In the genomic region with DNA sequence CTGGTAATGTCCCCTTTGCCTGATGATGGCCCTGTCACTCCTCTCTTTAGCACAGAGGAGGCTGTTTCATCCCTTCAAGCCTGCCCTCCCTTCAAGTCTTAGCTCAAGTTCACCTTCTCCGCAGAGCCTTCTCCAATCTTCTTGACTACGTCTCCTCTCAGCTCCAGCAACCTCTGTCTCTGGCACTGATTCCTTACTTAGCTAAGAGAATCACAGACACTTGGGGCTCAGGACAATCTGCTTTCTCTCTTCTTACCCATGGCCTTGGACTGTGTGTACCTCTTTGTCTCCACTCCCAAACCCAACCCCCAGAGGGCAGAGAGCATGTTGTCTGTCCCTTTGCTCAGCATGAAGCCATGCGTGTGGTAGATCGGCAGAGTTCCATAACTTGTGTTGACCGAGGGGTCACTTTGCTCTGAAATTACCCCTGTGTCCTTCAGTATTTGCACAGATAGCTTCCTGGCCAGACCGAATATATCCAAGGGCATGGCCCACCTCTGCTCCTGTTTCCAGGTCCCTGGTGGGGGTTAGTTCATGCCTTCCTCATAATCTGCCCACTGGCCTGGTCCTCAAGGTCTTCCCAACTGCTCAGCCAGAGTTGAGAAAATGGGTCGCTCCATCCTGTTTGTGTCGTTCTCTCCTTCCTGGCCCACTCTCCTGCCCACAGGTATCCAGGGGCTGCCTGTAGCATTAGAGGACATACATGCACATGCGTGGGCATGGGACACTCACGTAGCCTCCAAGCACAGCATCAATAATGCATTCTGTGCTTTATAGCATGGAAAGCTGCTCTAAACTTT, we compare ENCODE assay signal across 18 cellular contexts. TPM values are rescaled to one million over a fixed set of nuclear protein-coding genes. Genes with fewer than 3 reads are reported as not detected.
DNase-seq lines count a peak whose midpoint lies in the region; ATAC-seq, FAIRE-seq and TF ChIP-seq lines count a peak whose summit lies in the region.
"Had no signal": no experiment of that assay in that cellular context is flagged by ENCODE, and none has a peak within 500 bp of the region (broad histone marks: within the 10 kb centered on the region; RNA-seq: fewer than 3 reads in every experiment).

No MANE protein-coding gene starts in this region.

- POLR2A ChIA-PET in HEK293 (lab: Yijun Ruan, JAX) (no interaction called here), K562 (lab: Yijun Ruan, JAX) (interaction anchor here (0.6 to 0.7 kb wide), 2 partner anchors 13 to 30 kb away, joined by 3 read pairs; no protein-coding TSS in a partner anchor)

- intact Hi-C loops in K562 (cut with micrococcal nuclease), result no loop called here
- intact Hi-C loops in posterior vena cava (cut with DNase I), result no loop called here

- H4K20me1 ChIP-seq in K562 (replicated peaks; ENCODE audit: control insufficient read depth, insufficient read depth, low read length), result no peaks in the 10 kb centered on the region

- H3K27me3 ChIP-seq in K562 (ENCODE audit: control insufficient read depth in 2 of 2, insufficient read depth in 2 of 2, low read length in 2 of 2) (peaks cover 29 to 39% of the 10 kb centered on the region in 2 experiments), Peyer's patch (no peaks in the 10 kb centered on the region)
- H3K27me3 ChIP-seq: BE2C had no signal

- peaks cover 6% of the 10 kb centered on the region for H3K9me3 Mint-ChIP-seq in glutamatergic neuron (ENCODE audit: unreplicated experiment)
- H3K9me3 Mint-ChIP-seq: CD4-positive, CD25-positive, alpha-beta regulatory T cell had no signal

- H3K4me3 ChIP-seq in HEK293 (ENCODE audit: low read depth, low read length) (no peak overlapping the region), K562 (no peak overlapping the region), Peyer's patch (no peak overlapping the region)

- peak overlapping the region; percentile 14 for H3K27ac Mint-ChIP-seq in glutamatergic neuron (ENCODE audit: unreplicated experiment)
- H3K27ac Mint-ChIP-seq: CD4-positive, CD25-positive, alpha-beta regulatory T cell had no signal

- ATAC-seq in K562, result peak; percentile 70; the same call in 2 of the 3 replicates
- ATAC-seq in activated CD4-positive, CD25-positive, alpha-beta regulatory T cell treated with anti-CD3 and anti-CD28 coated beads, Interleukin-2, amount 50 U/mL, for 24 hours, result no peak
- no peak for ATAC-seq in HG02840 (IDR thresholded peaks at IDR 0.05; ENCODE audit: low FRiP score, unreplicated experiment)
- ATAC-seq: PC-3 had no signal

- TF ChIP-seq CTCF in HEK293 (tag by site-specific recombination; IDR thresholded peaks at IDR 0.05) (no peak), K562 (IDR thresholded peaks at IDR 0.05 in 2 of 3, conservative IDR thresholded peaks at IDR 0.05 in 1 of 3; ENCODE audit: insufficient read depth in 2 of 3, low read depth in 1 of 3, low read length in 3 of 3) (peak in 1 of 3 experiments; percentile 15; a peak in 1 of 6 replicates), glutamatergic neuron (IDR thresholded peaks at IDR 0.05; ENCODE audit: partially characterized antibody, unreplicated experiment) (no peak), Peyer's patch (IDR thresholded peaks at IDR 0.05) (no peak)

- CTCF ChIA-PET in HEK293 (lab: Yijun Ruan, JAX), result interaction anchor here (0.6 to 13.2 kb wide), 5 partner anchors 10 to 67 kb away, joined by 3 to 92 read pairs (median 4); no protein-coding TSS in a partner anchor
- CTCF ChIA-PET in K562 (lab: Yijun Ruan, JAX; ENCODE audit: low intra/inter-chr PET ratio), result no interaction called here

- H3K36me3 ChIP-seq in HEK293 (ENCODE audit: control insufficient read depth in 2 of 2, insufficient read depth in 1 of 2, low read length in 2 of 2) (no peaks in the 10 kb centered on the region), K562 (ENCODE audit: control insufficient read depth, insufficient read depth, low read length) (no peaks in the 10 kb centered on the region), Peyer's patch (no peaks in the 10 kb centered on the region)
- H3K36me3 ChIP-seq: BE2C had no signal

- H3K4me3 Mint-ChIP-seq in glutamatergic neuron (ENCODE audit: unreplicated experiment), result peak overlapping the region; percentile 10

- H3K4me1 Mint-ChIP-seq in glutamatergic neuron (ENCODE audit: low read depth, unreplicated experiment), result peaks cover 18% of the 10 kb centered on the region

- peaks cover 15% of the 10 kb centered on the region for H3K4me1 ChIP-seq in HEK293 (ENCODE audit: control insufficient read depth, insufficient read depth, low read length)
- peaks cover 0 to under 1% of the 10 kb centered on the region in 2 experiments; a peak in 2 of 5 replicates for H3K4me1 ChIP-seq in K562 (replicated peaks in 1 of 2; ENCODE audit: control insufficient read depth in 2 of 2, insufficient read depth in 2 of 2, low read length in 2 of 2)
- H3K4me1 ChIP-seq in Peyer's patch, result peaks cover 0 to 4% (median 0%) of the 10 kb centered on the region in 4 donors

- H2AFZ ChIP-seq in K562 (ENCODE audit: low read depth, low read length), result no peak overlapping the region

- H3K27me3 Mint-ChIP-seq in glutamatergic neuron (ENCODE audit: unreplicated experiment), result peaks cover 6% of the 10 kb centered on the region

- H3K9me1 ChIP-seq in K562 (ENCODE audit: control insufficient read depth, insufficient read depth, low read length), result no peaks in the 10 kb centered on the region

- H3K79me2 ChIP-seq in K562 (ENCODE audit: control insufficient read depth, insufficient read depth, low read length), result no peaks in the 10 kb centered on the region

- in situ Hi-C loops in K562 (cut with MboI), result no loop called here

- TF ChIP-seq POLR2A in K562 (conservative IDR thresholded peaks at IDR 0.05), result no peak
- TF ChIP-seq POLR2A in Peyer's patch (IDR thresholded peaks at IDR 0.05), result no peak

- WGBS in K562 (ENCODE audit: insufficient coverage, low coverage, missing lambda C conversion rate), result 20% methylated on average over 10 of the region's 10 CpGs

- no peak for TF ChIP-seq RAD21 in K562 (CRISPR knock-in tag; conservative IDR thresholded peaks at IDR 0.05 in 1 of 2, IDR thresholded peaks at IDR 0.05 in 1 of 2)

- H3K4me2 ChIP-seq in K562 (ENCODE audit: insufficient read depth, low read length), result no peak overlapping the region

- no peaks in the 10 kb centered on the region for H3K36me3 Mint-ChIP-seq in glutamatergic neuron (ENCODE audit: unreplicated experiment)

- no peak overlapping the region for H3K9ac ChIP-seq in K562 (ENCODE audit: insufficient read depth in 1 of 2, low read depth in 2 of 2, low read length in 2 of 2)

- FAIRE-seq in K562 (lab: Jason Lieb, UNC), result no peak
- FAIRE-seq: A204.1 had no signal

- BruUV-seq in K562 (replicated peaks; lab: Mats Ljungman, UMichigan), result no TSS peak

- no peak for DNase-seq in K562 (ENCODE audit: extremely low read depth in 1 of 4, low spot score in 3 of 4)
- no peak for DNase-seq in glutamatergic neuron
- DNase-seq in posterior vena cava (ENCODE audit: low spot score), result peak; percentile 38
- no peak for DNase-seq in NCI-H2107 treated with DMSO at 0.1 percent for 48 hours (lab: John Stamatoyannopoulos, UW; ENCODE audit: unreplicated experiment)
- no peak for DNase-seq in Peyer's patch
- DNase-seq: BE2C; CD4-positive, CD25-positive, alpha-beta regulatory T cell; DMS 273 treated with DMSO at 0.1 percent for 48 hours; DND-41; H7; KBM-7; NCI-H510A; NCI-H748 treated with DMSO at 0.1 percent for 48 hours; PC-3 had no signal

- H3K27ac ChIP-seq in HEK293 (ENCODE audit: extremely low read depth, low read depth, low read length), result no peak overlapping the region
- H3K27ac ChIP-seq in K562 (ENCODE audit: extremely low read depth, low read depth, low read length), result no peak overlapping the region
- no peak overlapping the region for H3K27ac ChIP-seq in Peyer's patch

- TF ChIP-seq EP300 in K562 (IDR thresholded peaks at IDR 0.05; ENCODE audit: low read length), result no peak

- no peaks in the 10 kb centered on the region for H3K9me3 ChIP-seq in HEK293 (ENCODE audit: control insufficient read depth, insufficient read depth, low read depth, low read length)
- H3K9me3 ChIP-seq in K562 (replicated peaks; ENCODE audit: control insufficient read depth, insufficient read depth, low read depth, low read length), result no peaks in the 10 kb centered on the region
- no peaks in the 10 kb centered on the region for H3K9me3 ChIP-seq in Peyer's patch
- H3K9me3 ChIP-seq: BE2C had no signal

RNA-seq across cellular contexts. Expression of a gene that starts 41.6 kb away (rescaled TPM):
- total RNA-seq in K562 (2011; cell fraction: chromatin; rRNA removed; ENCODE audit: low replicate concordance), result 2.1 and 2.2 TPM in 2 replicates
- total RNA-seq in K562 (2011; cell fraction: nucleolus; rRNA removed), result 0.92 and 1.2 TPM in 2 replicates
- 1.1 and 1.5 TPM in 2 replicates for total RNA-seq in K562 (2011; cell fraction: nucleoplasm; rRNA removed)
- total RNA-seq in K562 (2014; rRNA removed) (0.45 and 0.54 TPM in 2 replicates), K562 (2014; rRNA removed; fragmentation: Illumina TruSeq; extraction: Trizol) (0.16 and 0.18 TPM in 2 replicates), K562 (2015; rRNA removed; fragmentation: Illumina TruSeq; extraction: Trizol) (0.29 and 0.49 TPM in 2 replicates), K562 (2021) (0.83 and 1.1 TPM in 2 replicates), glutamatergic neuron (ENCODE audit: unreplicated experiment) (123 TPM), posterior vena cava (1 to 10 TPM; 4.4 to 5.7 TPM), Peyer's patch (1 to 10 TPM in 1 of 4 donors, under 1 TPM in 2, not detected in 1; 0.35 to 1.6 (median 0.94) TPM)
- polyA plus RNA-seq in K562 (2011; rRNA removed) (0.31 and 0.36 TPM in 2 replicates), K562 (2014; fragmentation: Illumina TruSeq; extraction: Trizol) (0.58 and 1.1 TPM in 2 replicates), K562 (2014; fragmentation: Nextera tagmentation; extraction: Ambion mirVana) (under 1 TPM; 0.04 to 0.14 TPM), K562 (2014; rRNA removed) (0.45 and 0.90 TPM in 2 replicates)
- 0.15 and 0.31 TPM in 2 replicates for polyA plus RNA-seq in K562 (2011; cell fraction: cytosol; rRNA removed)
- 0.32 and 0.47 TPM in 2 replicates for polyA plus RNA-seq in K562 (2011; cell fraction: nucleus; rRNA removed)
- 1.9 and 4.6 TPM in 2 replicates for polyA plus RNA-seq in K562 (2012)
- 0.35 and 0.42 TPM in 2 replicates for polyA minus RNA-seq in K562 (2011; rRNA and poly(A)+ RNA removed)
- polyA minus RNA-seq in K562 (2011; cell fraction: cytosol; rRNA and poly(A)+ RNA removed), result 0.36 and 0.86 TPM in 2 replicates
- 0.40 and 0.44 TPM in 2 replicates for polyA minus RNA-seq in K562 (2011; cell fraction: nucleus; rRNA and poly(A)+ RNA removed)

Comparison
In these comparisons a context has a peak if more than half of its experiments do, and no peak if none do; other contexts are left out.
1. RNA of a gene that starts 41.6 kb away (total RNA-seq): 123 TPM in glutamatergic neuron (single experiment); 4.4 to 5.7 TPM in posterior vena cava, 0.35 to 1.6 TPM in Peyer's patch and 0.16 to 2.2 TPM in K562; every median in the first group is over 10 times any median in the second.